In genomic region chr1:228647523-228648444, GRCh38 we compare ENCODE assay signal across 8 cellular contexts.
A peak's percentile ranks its signal among the peaks of the same experiment; 100 is the strongest.
DNase-seq lines count a peak whose midpoint lies in the region; ATAC-seq, FAIRE-seq and TF ChIP-seq lines count a peak whose summit lies in the region.

No MANE protein-coding gene starts in this region.

- H3K36me3 Mint-ChIP-seq in activated CD8-positive, alpha-beta memory T cell treated with anti-CD3 and anti-CD28 coated beads, Interleukin-2, amount 10 ng/mL, durations not matched to agents 7 days and 5 days, result no peaks in the 10 kb centered on the region

- DNase-seq in A673 (ENCODE audit: low spot score), result peak; percentile 63
- DNase-seq in GM12892 (ENCODE audit: insufficient read length), result peak; percentile 9
- DNase-seq in NCI-H2227 treated with DMSO at 0.1 percent for 48 hours (lab: John Stamatoyannopoulos, UW), result peak; percentile 78
- peak; percentile 53 for DNase-seq in activated CD8-positive, alpha-beta memory T cell treated with anti-CD3 and anti-CD28 coated beads, Interleukin-2, amount 10 ng/mL, durations not matched to agents 7 days and 5 days
- DNase-seq in foreskin fibroblast, result peak; percentile 55 to 78
- DNase-seq in AML-193 (lab: John Stamatoyannopoulos, UW), result no peak
- no peak for DNase-seq in superior temporal gyrus (ENCODE audit: extremely low spot score)

- CTCF ChIA-PET in A673 (lab: Charles Lee), result no interaction called here
- CTCF ChIA-PET in activated CD8-positive, alpha-beta memory T cell treated with anti-CD3 and anti-CD28 coated beads, Interleukin-2, amount 10 ng/mL, durations not matched to agents 7 days and 5 days (lab: Charles Lee), result no interaction called here

- H3K36me3 ChIP-seq in A673 (ENCODE audit: insufficient read depth, low read length, poor library complexity, severe bottlenecking) (no peaks in the 10 kb centered on the region), neutrophil (no peaks in the 10 kb centered on the region)

- POLR2A ChIA-PET in A673 (lab: Charles Lee; ENCODE audit: low non-redundant PET), result interaction anchor here (0.6 kb wide), 1 partner anchor 189 kb away, joined by 11 read pairs; no protein-coding TSS in a partner anchor

- H3K27ac ChIP-seq in A673 (ENCODE audit: low read depth, low read length, poor library complexity, severe bottlenecking), result no peak overlapping the region
- no peak overlapping the region for H3K27ac ChIP-seq in neutrophil

- TF ChIP-seq POLR2A in GM12892 (IDR thresholded peaks at IDR 0.05; ENCODE audit: low read depth, low read length), result no peak

- H3K9me3 Mint-ChIP-seq in activated CD8-positive, alpha-beta memory T cell treated with anti-CD3 and anti-CD28 coated beads, Interleukin-2, amount 10 ng/mL, durations not matched to agents 7 days and 5 days (ENCODE audit: low read depth), result no peaks in the 10 kb centered on the region

- intact Hi-C loops in A673 (cut with micrococcal nuclease; ENCODE audit: unreplicated experiment), result no loop called here

- H3K4me1 Mint-ChIP-seq in activated CD8-positive, alpha-beta memory T cell treated with anti-CD3 and anti-CD28 coated beads, Interleukin-2, amount 10 ng/mL, durations not matched to agents 7 days and 5 days, result peaks cover 25% of the 10 kb centered on the region

- ATAC-seq in activated CD8-positive, alpha-beta memory T cell treated with anti-CD3 and anti-CD28 coated beads, Interleukin-2, amount 10 ng/mL, durations not matched to agents 7 days and 5 days, result peak; percentile 52

- peak overlapping the region; percentile 80 for H3K27ac Mint-ChIP-seq in activated CD8-positive, alpha-beta memory T cell treated with anti-CD3 and anti-CD28 coated beads, Interleukin-2, amount 10 ng/mL, durations not matched to agents 7 days and 5 days

- H3K4me1 ChIP-seq in A673 (ENCODE audit: insufficient read depth, low read length, poor library complexity, severe bottlenecking), result no peaks in the 10 kb centered on the region
- H3K4me1 ChIP-seq in neutrophil (ENCODE audit: control insufficient read depth in 1 of 2, insufficient read depth in 1 of 2, low read depth in 1 of 2, low read length in 1 of 2), result peaks cover 19 to 20% of the 10 kb centered on the region in 2 experiments

- peaks cover 54% of the 10 kb centered on the region for H3K27me3 Mint-ChIP-seq in activated CD8-positive, alpha-beta memory T cell treated with anti-CD3 and anti-CD28 coated beads, Interleukin-2, amount 10 ng/mL, durations not matched to agents 7 days and 5 days

- H3K4me3 Mint-ChIP-seq in activated CD8-positive, alpha-beta memory T cell treated with anti-CD3 and anti-CD28 coated beads, Interleukin-2, amount 10 ng/mL, durations not matched to agents 7 days and 5 days, result peak overlapping the region; percentile 81

- no peak for FAIRE-seq in GM12892 (lab: Jason Lieb, UNC)

- peak overlapping the region; percentile 42 for H3K4me3 ChIP-seq in A673 (ENCODE audit: low read depth, low read length, poor library complexity, severe bottlenecking)
- peak overlapping the region; percentile 54 to 60 for H3K4me3 ChIP-seq in foreskin fibroblast (ENCODE audit: low read depth in 1 of 2, low read length in 2 of 2)
- H3K4me3 ChIP-seq in neutrophil (ENCODE audit: low read depth in 1 of 2, low read length in 1 of 2), result peak overlapping the region; percentile 30 to 54

- H3K9me3 ChIP-seq in A673 (ENCODE audit: low read depth, low read length, poor library complexity, severe bottlenecking) (no peaks in the 10 kb centered on the region), neutrophil (no peaks in the 10 kb centered on the region)

- H3K27me3 ChIP-seq in A673 (replicated peaks; ENCODE audit: insufficient read depth, low read depth, low read length, poor library complexity) (peaks cover 13% of the 10 kb centered on the region), neutrophil (peaks cover 64% of the 10 kb centered on the region)

- BruUV-seq in A673 (replicated peaks; lab: Mats Ljungman, UMichigan), result no TSS peak

- TF ChIP-seq CTCF in A673 (conservative IDR thresholded peaks at IDR 0.05; ENCODE audit: low read depth, low read length) (no peak), foreskin fibroblast (IDR thresholded peaks at IDR 0.05; ENCODE audit: low read depth, low read length) (no peak), neutrophil (IDR thresholded peaks at IDR 0.05) (no peak)

Comparison
In these comparisons a context has a peak if more than half of its experiments do, and no peak if none do; other contexts are left out.
1. DNase-seq: peak in A673 (single experiment), GM12892 (single experiment), NCI-H2227 treated with DMSO at 0.1 percent for 48 hours (single experiment), activated CD8-positive, alpha-beta memory T cell treated with anti-CD3 and anti-CD28 coated beads, Interleukin-2, amount 10 ng/mL, durations not matched to agents 7 days and 5 days (single experiment) and foreskin fibroblast (2 of 2); none in AML-193 (0 of 2) and superior temporal gyrus (single experiment).
2. Peak in every context shown above with its lines, with median percentiles within 50 percentile points of each other: H3K4me3 ChIP-seq.